Comparison of ENCODE assay signal across 8 cellular contexts in the genomic region with DNA sequence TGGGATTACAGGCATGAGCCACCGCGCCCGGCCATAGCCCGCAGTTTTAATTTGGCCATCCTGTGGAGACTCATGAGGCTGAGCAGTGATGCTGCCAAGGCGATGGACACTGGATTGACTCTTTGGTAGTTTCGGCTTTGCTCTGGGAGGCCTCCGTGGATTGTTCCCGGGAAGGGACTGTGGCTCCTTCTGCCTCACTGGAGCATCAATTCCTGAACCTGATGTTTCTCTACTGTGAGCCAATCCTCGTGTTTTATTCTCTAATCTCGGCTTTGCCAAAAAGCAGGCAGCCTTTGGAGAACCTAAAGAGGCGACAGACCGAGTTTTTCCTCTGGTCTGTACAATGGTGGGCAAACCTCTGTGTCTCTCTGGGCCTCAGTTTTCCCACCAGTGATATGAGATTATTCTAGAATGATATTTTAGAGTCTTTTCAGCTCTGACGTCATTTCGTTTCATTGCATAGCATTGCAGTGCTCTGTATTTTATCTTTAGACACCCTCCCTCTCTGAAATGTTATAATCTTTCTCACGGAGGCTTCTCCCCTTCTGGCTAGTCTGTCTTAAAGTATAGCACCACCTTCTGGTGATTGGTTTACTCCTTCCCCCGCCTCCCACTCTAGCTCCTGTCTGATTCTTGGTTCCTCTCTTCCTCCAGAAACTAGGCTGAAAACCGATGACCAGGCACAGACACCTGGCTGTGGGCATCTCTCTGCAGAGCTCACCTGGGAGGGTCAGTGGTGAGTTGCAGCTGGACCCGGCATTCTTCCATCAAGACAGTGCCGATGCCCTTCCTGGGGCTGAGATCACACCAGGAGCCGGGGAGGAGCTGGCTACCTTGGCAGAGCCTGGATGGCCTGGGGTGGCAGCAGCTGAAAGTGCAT.
DNase-seq lines count a peak whose midpoint lies in the region; ATAC-seq, FAIRE-seq and TF ChIP-seq lines count a peak whose summit lies in the region.

No MANE protein-coding gene starts in this region.

- WGBS in right cardiac atrium: 60% methylated on average over 20 of the region's 20 CpGs
- WGBS in spleen, 5 donors: 60 to 69% (median 65%) methylated on average over 20 of the region's 20 CpGs

- no peak for FAIRE-seq in GM19239 (lab: Jason Lieb, UNC)

- H3K27me3 ChIP-seq in right cardiac atrium (ENCODE audit: control insufficient read depth, insufficient read depth) (no peaks in the 10 kb centered on the region), spleen (replicated peaks in 1 of 7) (no peaks in the 10 kb centered on the region)

- intact Hi-C loops in Right ventricle myocardium superior (cut with DNase I) (loop anchor here (5.0 kb wide), 2 partner anchors 344 to 639 kb away; no protein-coding TSS in a partner anchor), cardiac septum (cut with DNase I) (loop anchor here (2.0 kb wide), 2 partner anchors 343 to 643 kb away; no protein-coding TSS in a partner anchor), right cardiac atrium (cut with DNase I) (loop anchor here (5.0 to 10.0 kb wide), 5 partner anchors 337 to 647 kb away; a partner anchor contains a TSS), spleen (cut with DNase I; ENCODE audit: low total_unique reads) (loop anchor here (5.0 kb wide), 2 partner anchors 344 to 644 kb away; no protein-coding TSS in a partner anchor)

- H3K9me3 ChIP-seq in right cardiac atrium (ENCODE audit: control insufficient read depth, low read length) (no peaks in the 10 kb centered on the region), spleen (no peaks in the 10 kb centered on the region)

- DNase-seq in Right ventricle myocardium superior (no peak), cardiac septum (ENCODE audit: low spot score) (no peak), SK-MEL-5 (ENCODE audit: low read depth, low spot score) (peak; percentile 69), right cardiac atrium (no peak), spleen (no peak), NCI-H2081 treated with DMSO at 0.1 percent for 48 hours (lab: John Stamatoyannopoulos, UW) (no peak), GM19239 (ENCODE audit: insufficient read length, low spot score) (no peak)

- H3K4me1 ChIP-seq in right cardiac atrium (ENCODE audit: control insufficient read depth, insufficient read depth, low read length) (no peaks in the 10 kb centered on the region), spleen (peaks cover 0 to 9% (median 2%) of the 10 kb centered on the region in 6 donors)

- peak; percentile 67 for ATAC-seq in Right ventricle myocardium superior (ENCODE audit: poor library complexity)
- ATAC-seq in HG03521 (IDR thresholded peaks at IDR 0.05; ENCODE audit: unreplicated experiment): peak; percentile 62
- ATAC-seq in right cardiac atrium: peak; percentile 69 to 74

- no peak for TF ChIP-seq POLR2A in spleen (IDR thresholded peaks at IDR 0.05)

- H3K36me3 ChIP-seq in spleen: no peaks in the 10 kb centered on the region

- in situ Hi-C loops in SK-MEL-5 (cut with HindIII; ENCODE audit: low pct_unique_long_range_greater_than_20kb, low sequenced_read_pairs): no loop called here

- H3K27ac ChIP-seq in right cardiac atrium (ENCODE audit: low read length) (no peak overlapping the region), spleen (no peak overlapping the region)

- TF ChIP-seq CTCF in spleen (IDR thresholded peaks at IDR 0.05 in 8 of 11, conservative IDR thresholded peaks at IDR 0.05 in 3 of 11): peak in 9 of 11 experiments; percentile 14 to 62 (median 41)

- H3K4me3 ChIP-seq in right cardiac atrium (ENCODE audit: low read length) (no peak overlapping the region), spleen (no peak overlapping the region)
